14 cellular contexts compared by ENCODE assay signal in the genomic region with DNA sequence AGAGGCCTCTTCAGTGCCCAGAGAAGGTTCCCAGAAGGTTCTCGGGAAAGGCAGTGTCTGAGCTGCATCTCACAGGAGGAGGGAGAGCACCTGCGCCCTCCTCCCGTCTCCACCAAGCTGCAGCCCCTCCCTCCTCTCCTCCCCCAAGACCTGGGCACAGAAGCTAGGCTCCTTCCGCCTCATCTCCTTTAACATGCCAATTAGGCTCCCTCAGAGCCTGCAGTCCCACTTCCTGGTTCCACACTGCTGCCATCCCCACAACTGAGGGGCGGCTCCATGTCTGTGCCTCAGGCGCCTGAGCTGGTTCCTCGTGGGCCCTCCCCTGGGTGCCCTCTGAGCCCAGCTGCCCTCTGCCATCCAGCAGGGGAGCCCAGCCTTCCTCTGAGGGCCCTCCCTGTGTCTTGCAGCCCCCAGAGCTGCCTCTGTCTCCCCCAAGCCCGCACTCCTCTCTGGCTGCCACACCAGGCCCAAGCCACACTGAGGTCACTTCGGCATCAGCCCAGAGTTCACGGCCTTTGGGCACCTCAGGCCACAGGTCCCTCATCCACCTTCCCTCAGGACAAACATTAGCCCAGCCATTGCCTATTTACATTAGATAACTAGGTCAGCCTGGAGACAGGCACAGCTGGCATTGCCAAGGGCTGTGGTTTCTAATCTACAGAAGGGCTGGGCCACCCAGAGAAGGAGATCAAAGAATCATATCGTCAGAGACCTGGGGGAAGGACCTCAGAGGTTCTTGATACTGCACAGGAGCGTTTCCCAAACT. TPM values are rescaled to one million over a fixed set of nuclear protein-coding genes. Genes with fewer than 3 reads are reported as not detected.
DNase-seq lines count a peak whose midpoint lies in the region; ATAC-seq and TF ChIP-seq lines count a peak whose summit lies in the region.
"Had no signal": no experiment of that assay in that cellular context is flagged by ENCODE, and none has a peak within 500 bp of the region (broad histone marks: within the 10 kb centered on the region; RNA-seq: fewer than 3 reads in every experiment).

No MANE protein-coding gene starts in this region.

- no peaks in the 10 kb centered on the region for H3K36me3 Mint-ChIP-seq in CD4-positive, alpha-beta T cell (ENCODE audit: low read depth)

- peaks cover 5% of the 10 kb centered on the region for H3K4me1 Mint-ChIP-seq in CD4-positive, alpha-beta T cell (ENCODE audit: low read depth)

- no peaks in the 10 kb centered on the region for H3K36me3 ChIP-seq in HEK293 (ENCODE audit: control insufficient read depth in 2 of 2, insufficient read depth in 1 of 2, low read length in 2 of 2)
- no peaks in the 10 kb centered on the region for H3K36me3 ChIP-seq in Peyer's patch
- H3K36me3 ChIP-seq in spleen, result no peaks in the 10 kb centered on the region
- no peaks in the 10 kb centered on the region for H3K36me3 ChIP-seq in A673 (ENCODE audit: insufficient read depth, low read length, poor library complexity, severe bottlenecking)

- H3K4me3 ChIP-seq in HEK293 (ENCODE audit: low read depth, low read length) (no peak overlapping the region), Peyer's patch (no peak overlapping the region), iPS-18c (ENCODE audit: insufficient read depth, low read depth, low read length) (0 out of 2 replicates have a peak overlapping the region, but pooled peaks have one; percentile 6), spleen (no peak overlapping the region), A673 (ENCODE audit: low read depth, low read length, poor library complexity, severe bottlenecking) (no peak overlapping the region)
- H3K4me3 ChIP-seq: skin epidermis had no signal

- H3K9me3 ChIP-seq in HEK293 (ENCODE audit: control insufficient read depth, insufficient read depth, low read depth, low read length) (no peaks in the 10 kb centered on the region), Peyer's patch (no peaks in the 10 kb centered on the region), iPS-18c (ENCODE audit: control insufficient read depth, insufficient read depth, low read length) (no peaks in the 10 kb centered on the region), spleen (no peaks in the 10 kb centered on the region), A673 (ENCODE audit: low read depth, low read length, poor library complexity, severe bottlenecking) (no peaks in the 10 kb centered on the region)
- no peaks in the 10 kb centered on the region for H3K9me3 ChIP-seq in CD4-positive, alpha-beta T cell (ENCODE audit: control insufficient read depth, low read length)

- 81 to 86% (median 84%) methylated on average over 12 of the region's 12 CpGs for WGBS in spleen, 5 donors

- DNase-seq in Peyer's patch, result peak in 1 of 3 donors; percentile 58
- DNase-seq in spleen, result no peak
- DNase-seq in cerebellum (ENCODE audit: low spot score), result no peak
- no peak for DNase-seq in CD4-positive, alpha-beta T cell
- no peak for DNase-seq in COLO829 (ENCODE audit: low spot score)
- no peak for DNase-seq in A673 (ENCODE audit: low spot score)
- DNase-seq: activated T-cell treated with anti-CD3 and anti-CD28 coated beads, Interleukin-2, amount 50 U/mL, for 4 hours; NCI-H146; stimulated activated naive CD8-positive, alpha-beta T cell treated with anti-CD3 and anti-CD28 coated beads, Interleukin-15, Interleukin-2, amounts not matched to agents 100 U/mL and 50 U/mL, for 24 hours had no signal

- intact Hi-C loops in spleen (cut with DNase I; ENCODE audit: low total_unique reads) (no loop called here), A673 (cut with micrococcal nuclease; ENCODE audit: unreplicated experiment) (no loop called here)
- intact Hi-C loops in CD4-positive, alpha-beta T cell (cut with DNase I, micrococcal nuclease), result no loop called here

- POLR2A ChIA-PET in HEK293 (lab: Yijun Ruan, JAX), result no interaction called here
- POLR2A ChIA-PET in CD4-positive, alpha-beta T cell (lab: Charles Lee), result no interaction called here
- POLR2A ChIA-PET in A673 (lab: Charles Lee; ENCODE audit: low non-redundant PET), result no interaction called here

- ATAC-seq in CD4-positive, alpha-beta T cell (ENCODE audit: poor library complexity), result no peak
- ATAC-seq: activated T-cell treated with anti-CD3 and anti-CD28 coated beads, Interleukin-2, amount 50 U/mL, for 4 hours; stimulated activated naive CD8-positive, alpha-beta T cell treated with anti-CD3 and anti-CD28 coated beads, Interleukin-15, Interleukin-2, amounts not matched to agents 100 U/mL and 50 U/mL, for 24 hours had no signal

- no peaks in the 10 kb centered on the region for H3K27me3 ChIP-seq in Peyer's patch
- no peaks in the 10 kb centered on the region for H3K27me3 ChIP-seq in spleen (replicated peaks in 1 of 7)
- no peaks in the 10 kb centered on the region for H3K27me3 ChIP-seq in CD4-positive, alpha-beta T cell (ENCODE audit: control insufficient read depth, insufficient read depth, low read length)
- H3K27me3 ChIP-seq in A673 (replicated peaks; ENCODE audit: insufficient read depth, low read depth, low read length, poor library complexity), result no peaks in the 10 kb centered on the region

- H3K27ac ChIP-seq in HEK293 (ENCODE audit: extremely low read depth, low read depth, low read length) (no peak overlapping the region), Peyer's patch (peak overlapping the region in 3 of 4 donors; percentile 31 to 72 (median 50)), spleen (peak overlapping the region in 7 of 8 donors; percentile 4 to 83 (median 68)), A673 (ENCODE audit: low read depth, low read length, poor library complexity, severe bottlenecking) (no peak overlapping the region)
- H3K27ac ChIP-seq in CD4-positive, alpha-beta T cell (ENCODE audit: low read depth, low read length), result no peak overlapping the region

- H3K4me1 ChIP-seq in HEK293 (ENCODE audit: control insufficient read depth, insufficient read depth, low read length) (peaks cover 6% of the 10 kb centered on the region), Peyer's patch (peaks cover 0 to 42% (median 3%) of the 10 kb centered on the region in 4 donors), spleen (peaks cover 0 to 60% (median 31%) of the 10 kb centered on the region in 6 donors), A673 (ENCODE audit: insufficient read depth, low read length, poor library complexity, severe bottlenecking) (no peaks in the 10 kb centered on the region)

- no TSS peak for BruUV-seq in A673 (replicated peaks; lab: Mats Ljungman, UMichigan)

- no peak for TF ChIP-seq CTCF in HEK293 (tag by site-specific recombination; IDR thresholded peaks at IDR 0.05)
- TF ChIP-seq CTCF in Peyer's patch (IDR thresholded peaks at IDR 0.05), result no peak
- TF ChIP-seq CTCF in spleen (IDR thresholded peaks at IDR 0.05 in 8 of 11, conservative IDR thresholded peaks at IDR 0.05 in 3 of 11), result no peak
- no peak for TF ChIP-seq CTCF in CD4-positive, alpha-beta T cell (IDR thresholded peaks at IDR 0.05)
- TF ChIP-seq CTCF in A673 (conservative IDR thresholded peaks at IDR 0.05; ENCODE audit: low read depth, low read length), result no peak

- H3K27me3 Mint-ChIP-seq in CD4-positive, alpha-beta T cell, result peaks cover 8% of the 10 kb centered on the region

- CTCF ChIA-PET in HEK293 (lab: Yijun Ruan, JAX) (interaction anchor here (3.7 kb wide), 1 partner anchor 24 kb away, joined by 13 read pairs; no protein-coding TSS in a partner anchor), A673 (lab: Charles Lee) (no interaction called here)
- CTCF ChIA-PET in CD4-positive, alpha-beta T cell (lab: Charles Lee), result no interaction called here

- TF ChIP-seq POLR2A in Peyer's patch (IDR thresholded peaks at IDR 0.05) (no peak), spleen (IDR thresholded peaks at IDR 0.05) (no peak)

- H3K4me3 Mint-ChIP-seq in CD4-positive, alpha-beta T cell, result no peak overlapping the region
- H3K4me3 Mint-ChIP-seq: activated T-cell treated with anti-CD3 and anti-CD28 coated beads, Interleukin-2, amount 50 U/mL, for 4 hours; dendritic cell treated with granulocyte-macrophage colony-stimulating factor and Interleukin-4, amounts not matched to agents 40 ng/mL and 50 ng/mL, for 4 days; T-helper 1 cell treated with Interleukin-12 subunit alpha and Interleukin-12 subunit beta and Interleukin-4 antibody, amounts not matched to agents 30 μg/mL and 1 μg/mL, for 36 hours had no signal

- H3K9me3 Mint-ChIP-seq in CD4-positive, alpha-beta T cell, result no peaks in the 10 kb centered on the region
- H3K9me3 Mint-ChIP-seq: activated T-cell treated with anti-CD3 and anti-CD28 coated beads, Interleukin-2, amount 50 U/mL, for 4 hours; dendritic cell treated with granulocyte-macrophage colony-stimulating factor and Interleukin-4, amounts not matched to agents 40 ng/mL and 50 ng/mL, for 4 days; T-helper 1 cell treated with Interleukin-12 subunit alpha and Interleukin-12 subunit beta and Interleukin-4 antibody, amounts not matched to agents 30 μg/mL and 1 μg/mL, for 36 hours had no signal

- H3K27ac Mint-ChIP-seq in CD4-positive, alpha-beta T cell, result no peak overlapping the region
- H3K27ac Mint-ChIP-seq: dendritic cell treated with granulocyte-macrophage colony-stimulating factor and Interleukin-4, amounts not matched to agents 40 ng/mL and 50 ng/mL, for 4 days; T-helper 1 cell treated with Interleukin-12 subunit alpha and Interleukin-12 subunit beta and Interleukin-4 antibody, amounts not matched to agents 30 μg/mL and 1 μg/mL, for 36 hours had no signal

TF ChIP-seq in HEK293, 187 proteins besides CTCF, POLR2A, EP300 and RAD21 (continues in another document):
- TF ChIP-seq, protein P1, sequence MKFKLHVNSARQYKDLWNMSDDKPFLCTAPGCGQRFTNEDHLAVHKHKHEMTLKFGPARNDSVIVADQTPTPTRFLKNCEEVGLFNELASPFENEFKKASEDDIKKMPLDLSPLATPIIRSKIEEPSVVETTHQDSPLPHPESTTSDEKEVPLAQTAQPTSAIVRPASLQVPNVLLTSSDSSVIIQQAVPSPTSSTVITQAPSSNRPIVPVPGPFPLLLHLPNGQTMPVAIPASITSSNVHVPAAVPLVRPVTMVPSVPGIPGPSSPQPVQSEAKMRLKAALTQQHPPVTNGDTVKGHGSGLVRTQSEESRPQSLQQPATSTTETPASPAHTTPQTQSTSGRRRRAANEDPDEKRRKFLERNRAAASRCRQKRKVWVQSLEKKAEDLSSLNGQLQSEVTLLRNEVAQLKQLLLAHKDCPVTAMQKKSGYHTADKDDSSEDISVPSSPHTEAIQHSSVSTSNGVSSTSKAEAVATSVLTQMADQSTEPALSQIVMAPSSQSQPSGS (tag by site-specific recombination; IDR thresholded peaks at IDR 0.05; ENCODE audit: low read depth), result no peak

RNA-seq across cellular contexts. Expression of gene KCNK3, which starts 28.9 kb away (rescaled TPM):
- 1 to 10 TPM in 2 of 4 donors, under 1 TPM in 2; 0.76 to 1.6 (median 0.94) TPM for total RNA-seq in Peyer's patch
- total RNA-seq in spleen, result 1 to 10 TPM; 1.1 to 6.0 (median 2.9) TPM
- polyA plus RNA-seq in spleen, result 1 to 10 TPM in 1 of 3 donors, under 1 TPM in 2; 0.61 to 1.2 (median 0.83) TPM
- 6.3 TPM for total RNA-seq in cerebellum
- total RNA-seq in CD4-positive, alpha-beta T cell, result not detected
- 0.13 and 0.31 TPM in 2 replicates for total RNA-seq in A673 (2021)

RNA-seq across cellular contexts. Expression of gene SLC35F6, which starts 42.6 kb away (rescaled TPM):
- total RNA-seq in Peyer's patch, result 10 to 100 TPM; 13.2 to 49.1 (median 38.1) TPM
- 10 to 100 TPM; 28.3 to 50.2 (median 40.0) TPM for total RNA-seq in spleen
- polyA plus RNA-seq in spleen, result 10 to 100 TPM in 1 of 3 donors, 1 to 10 TPM in 2; 5.3 to 10.9 (median 7.0) TPM
- 18.3 TPM for total RNA-seq in cerebellum
- total RNA-seq in CD4-positive, alpha-beta T cell, result 10 to 100 TPM; 32.0 to 34.2 TPM
- total RNA-seq in A673 (2021), result 32.8 and 33.2 TPM in 2 replicates

Comparison
In these comparisons a context has a peak if more than half of its experiments do, and no peak if none do; other contexts are left out.
1. H3K27ac ChIP-seq: peak in Peyer's patch (3 of 4) and spleen (7 of 8); none in HEK293 (single experiment), CD4-positive, alpha-beta T cell (single experiment) and A673 (single experiment).